1 cellular context compared by ENCODE assay signal in the genomic region with DNA sequence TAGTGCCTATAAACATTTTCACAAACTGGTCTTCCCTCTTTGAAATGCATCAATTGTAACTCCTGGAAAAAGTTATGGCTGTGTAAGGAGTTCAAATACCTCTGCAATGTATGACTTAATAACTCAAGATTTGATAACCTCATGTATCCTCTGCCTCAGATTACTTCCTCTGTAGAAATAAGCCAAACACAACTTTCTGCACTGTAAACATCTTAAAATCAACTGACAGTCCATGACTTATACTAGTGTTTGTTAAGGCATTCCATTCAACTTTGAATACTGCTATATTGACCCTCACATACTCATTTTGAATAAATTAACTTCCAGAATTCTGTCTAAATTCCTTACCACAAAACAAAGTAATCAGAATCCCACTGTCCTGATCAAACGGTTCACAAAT.
TF ChIP-seq lines count a peak whose summit lies in the region.

No MANE protein-coding gene starts in this region.

TF ChIP-seq in IMR-90, 13 proteins besides CTCF, POLR2A, EP300 and RAD21 (continued from another document):
- TF ChIP-seq, protein P1, sequence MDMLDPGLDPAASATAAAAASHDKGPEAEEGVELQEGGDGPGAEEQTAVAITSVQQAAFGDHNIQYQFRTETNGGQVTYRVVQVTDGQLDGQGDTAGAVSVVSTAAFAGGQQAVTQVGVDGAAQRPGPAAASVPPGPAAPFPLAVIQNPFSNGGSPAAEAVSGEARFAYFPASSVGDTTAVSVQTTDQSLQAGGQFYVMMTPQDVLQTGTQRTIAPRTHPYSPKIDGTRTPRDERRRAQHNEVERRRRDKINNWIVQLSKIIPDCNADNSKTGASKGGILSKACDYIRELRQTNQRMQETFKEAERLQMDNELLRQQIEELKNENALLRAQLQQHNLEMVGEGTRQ (IDR thresholded peaks at IDR 0.05; ENCODE audit: low read depth, low read length): no peak
- TF ChIP-seq MXI1 (IDR thresholded peaks at IDR 0.05; ENCODE audit: borderline replicate concordance, low read depth, low read length): no peak
- TF ChIP-seq RFX5 (IDR thresholded peaks at IDR 0.05; ENCODE audit: low read depth, low read length): no peak
- no peak for TF ChIP-seq BHLHE40 (IDR thresholded peaks at IDR 0.05; ENCODE audit: low read depth, low read length)
- no peak for TF ChIP-seq NFE2L2 (IDR thresholded peaks at IDR 0.05; ENCODE audit: low read depth, low read length)
- no peak for TF ChIP-seq MAFK (IDR thresholded peaks at IDR 0.05; ENCODE audit: low read depth, low read length)
- no peak for TF ChIP-seq CHD1 (IDR thresholded peaks at IDR 0.05; ENCODE audit: low read depth, low read length)
